1 cellular context compared by ENCODE assay signal in genomic region chr3:13548696-13549512, GRCh38.
TF ChIP-seq lines count a peak whose summit lies in the region.

Gene FBLN2, plus strand, starts transcription at chr3:13549125. Its CDS starts 21,231 bp downstream, at chr3:13570356.

TF ChIP-seq in K562, 482 proteins besides CTCF, POLR2A, EP300 and RAD21 (continued from another document):
- TF ChIP-seq SMAD4 (CRISPR knock-in tag; conservative IDR thresholded peaks at IDR 0.05) (peak; percentile 37; the same call in 1 of the 2 replicates), ELK1 (CRISPR knock-in tag; IDR thresholded peaks at IDR 0.05) (0 out of 2 replicates have a peak, but pooled peaks have one; percentile 15), CXXC5 (CRISPR knock-in tag; IDR thresholded peaks at IDR 0.05) (peak; percentile 68), FOXK2 (conservative IDR thresholded peaks at IDR 0.05 in 1 of 2, IDR thresholded peaks at IDR 0.05 in 1 of 2; ENCODE audit: low read depth in 2 of 2) (no peak), ZFP91 (CRISPR knock-in tag; IDR thresholded peaks at IDR 0.05) (no peak), NR3C1 (CRISPR knock-in tag; IDR thresholded peaks at IDR 0.05) (no peak), GTF2F1 (IDR thresholded peaks at IDR 0.05; ENCODE audit: low read depth, low read length) (no peak)
